ENCODE assay signal across 2 cellular contexts in the genomic region with DNA sequence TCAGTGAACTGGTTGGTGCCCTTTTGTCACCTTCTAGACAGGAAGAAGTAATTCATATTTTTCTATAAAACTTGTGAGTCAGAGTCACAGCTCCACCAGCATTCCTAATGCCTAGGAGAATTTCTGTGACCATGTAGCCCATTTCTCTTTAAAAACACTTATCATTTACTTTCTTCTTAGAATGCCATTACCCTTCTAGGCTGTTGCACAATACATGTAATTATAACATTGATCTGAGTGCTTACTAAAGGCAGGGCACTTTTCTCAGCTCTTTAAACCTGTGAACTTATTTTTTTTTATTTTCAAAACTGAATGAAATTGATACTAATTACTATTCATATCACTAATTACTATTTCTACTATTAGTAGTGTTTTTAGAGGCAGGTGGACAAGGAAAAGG.
TF ChIP-seq lines count a peak whose summit lies in the region.

No MANE protein-coding gene starts in this region.

TF ChIP-seq in IMR-90, 13 proteins besides CTCF, POLR2A, EP300 and RAD21 (continued from another document):
- TF ChIP-seq ELK1 (IDR thresholded peaks at IDR 0.05; ENCODE audit: borderline replicate concordance, low read depth, low read length) (no peak), MAFK (IDR thresholded peaks at IDR 0.05; ENCODE audit: low read depth, low read length) (no peak)

TF ChIP-seq in endothelial cell of umbilical vein, 7 proteins besides CTCF, POLR2A, EP300 and RAD21 (continued from another document):
- TF ChIP-seq EZH2 (IDR thresholded peaks at IDR 0.05; ENCODE audit: borderline replicate concordance, low read depth, low read length, severe bottlenecking) (no peak), MYC (IDR thresholded peaks at IDR 0.05; ENCODE audit: low read depth, low read length) (no peak), POLR2AphosphoS5 (IDR thresholded peaks at IDR 0.05; ENCODE audit: insufficient read depth, low read depth, low read length) (no peak), JUN (IDR thresholded peaks at IDR 0.05; ENCODE audit: borderline replicate concordance, insufficient read depth, insufficient read length, low read depth) (no peak)
- TF ChIP-seq, protein P1, sequence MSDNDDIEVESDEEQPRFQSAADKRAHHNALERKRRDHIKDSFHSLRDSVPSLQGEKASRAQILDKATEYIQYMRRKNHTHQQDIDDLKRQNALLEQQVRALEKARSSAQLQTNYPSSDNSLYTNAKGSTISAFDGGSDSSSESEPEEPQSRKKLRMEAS (IDR thresholded peaks at IDR 0.05; ENCODE audit: insufficient read depth, insufficient read length), result no peak
